9 cellular contexts compared by ENCODE assay signal in the genomic region with DNA sequence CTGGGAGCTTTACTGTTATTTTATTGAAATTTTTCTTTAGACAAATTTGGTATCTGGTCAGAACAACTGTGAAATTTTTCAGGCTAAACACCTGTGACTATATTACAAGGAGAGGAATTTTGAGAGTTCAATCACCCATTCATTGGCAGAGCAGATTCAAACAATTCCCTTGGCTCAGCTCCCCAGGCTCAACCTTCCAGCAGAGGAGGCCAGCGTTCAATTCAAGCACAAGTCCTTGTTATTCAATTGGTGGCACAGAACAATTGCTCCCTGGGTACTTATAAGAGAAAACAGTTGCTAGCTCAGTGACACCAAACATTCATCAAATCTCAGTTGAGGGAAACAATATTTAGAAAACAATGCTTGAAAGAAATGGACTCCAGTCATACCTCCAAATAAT.
DNase-seq lines count a peak whose midpoint lies in the region; FAIRE-seq and TF ChIP-seq lines count a peak whose summit lies in the region.
"Had no signal": no experiment of that assay in that cellular context is flagged by ENCODE, and none has a peak within 500 bp of the region (broad histone marks: within the 10 kb centered on the region; RNA-seq: fewer than 3 reads in every experiment).

No MANE protein-coding gene starts in this region.

- H4K20me1 ChIP-seq in neural cell (ENCODE audit: insufficient read depth), result no peaks in the 10 kb centered on the region

- no peaks in the 10 kb centered on the region for H3K79me2 ChIP-seq in neural cell (replicated peaks; ENCODE audit: insufficient read depth, low read length)

- no peak overlapping the region for H2AFZ ChIP-seq in neural cell (ENCODE audit: low read depth, low read length)

- TF ChIP-seq CTCF in bronchial epithelial cell (IDR thresholded peaks at IDR 0.05; ENCODE audit: insufficient read depth, low read length, severe bottlenecking) (peak; percentile 36), neural cell (IDR thresholded peaks at IDR 0.05; ENCODE audit: poor library complexity, severe bottlenecking) (peak; percentile 69), Calu3 (IDR thresholded peaks at IDR 0.05; ENCODE audit: unreplicated experiment) (no peak)

- BruUV-seq in Calu3 (replicated peaks; lab: Mats Ljungman, UMichigan), result no TSS peak

- intact Hi-C loops in Calu3 (cut with micrococcal nuclease; ENCODE audit: unreplicated experiment), result loop anchor here (10.0 kb wide), 1 partner anchor 113 kb away; no protein-coding TSS in a partner anchor

- no peaks in the 10 kb centered on the region for H3K36me3 Mint-ChIP-seq in Calu3 (ENCODE audit: insufficient read depth, unreplicated experiment)

- no peak overlapping the region for H3K27ac Mint-ChIP-seq in Calu3 (ENCODE audit: unreplicated experiment)
- H3K27ac Mint-ChIP-seq: T-helper 1 cell treated with Interleukin-12 subunit alpha and Interleukin-12 subunit beta and Interleukin-4 antibody, amounts not matched to agents 30 μg/mL and 1 μg/mL, for 36 hours had no signal

- no peak overlapping the region for H3K4me3 ChIP-seq in bronchial epithelial cell (ENCODE audit: low read depth, low read length)
- H3K4me3 ChIP-seq in neural cell (ENCODE audit: low read length), result no peak overlapping the region

- no peaks in the 10 kb centered on the region for H3K36me3 ChIP-seq in bronchial epithelial cell (ENCODE audit: control insufficient read depth, insufficient read depth, low read length)
- H3K36me3 ChIP-seq in neural cell (ENCODE audit: insufficient read depth, low read length), result no peaks in the 10 kb centered on the region

- H3K27ac ChIP-seq in neural cell (ENCODE audit: low read length), result no peak overlapping the region

- no peaks in the 10 kb centered on the region for H3K27me3 ChIP-seq in bronchial epithelial cell (ENCODE audit: control insufficient read depth, insufficient read depth, low read length)
- no peaks in the 10 kb centered on the region for H3K27me3 ChIP-seq in neural cell (ENCODE audit: insufficient read depth, low read depth, low read length)

- no peak for TF ChIP-seq EP300 in neural cell (conservative IDR thresholded peaks at IDR 0.05; ENCODE audit: poor library complexity, severe bottlenecking)

- no peak overlapping the region for H3K4me2 ChIP-seq in neural cell (ENCODE audit: low read length)

- DNase-seq in NCI-H1436 (lab: John Stamatoyannopoulos, UW), result peak; percentile 37
- no peak for DNase-seq in NCI-H1436 treated with DMSO at 0.1 percent for 48 hours (lab: John Stamatoyannopoulos, UW)
- peak; percentile 18 for DNase-seq in NCI-H1417 treated with DMSO at 0.1 percent for 48 hours (lab: John Stamatoyannopoulos, UW)
- no peak for DNase-seq in bronchial epithelial cell (ENCODE audit: low read depth)
- DNase-seq in Calu3, result no peak
- DNase-seq in stimulated activated CD4-positive, alpha-beta T cell treated with anti-CD3 and anti-CD28 coated beads, Interleukin-4, amount 100 ng/mL, for 1 hour, result no peak
- DNase-seq in kidney tubule cell (ENCODE audit: low spot score), result no peak

- peak; percentile 76 for TF ChIP-seq RAD21 in neural cell (conservative IDR thresholded peaks at IDR 0.05)

- no peaks in the 10 kb centered on the region for H3K9me3 Mint-ChIP-seq in Calu3 (ENCODE audit: low read depth, unreplicated experiment)
- H3K9me3 Mint-ChIP-seq: T-helper 1 cell treated with Interleukin-12 subunit alpha and Interleukin-12 subunit beta and Interleukin-4 antibody, amounts not matched to agents 30 μg/mL and 1 μg/mL, for 36 hours had no signal

- H3K27me3 Mint-ChIP-seq in Calu3 (ENCODE audit: unreplicated experiment), result no peaks in the 10 kb centered on the region

- no peak for FAIRE-seq in bronchial epithelial cell (lab: Jason Lieb, UNC)

- CTCF ChIA-PET in Calu3 (lab: Charles Lee), result interaction anchor here (1.0 kb wide), 1 partner anchor 275 kb away, joined by 4 read pairs; no protein-coding TSS in a partner anchor

- no peak overlapping the region for H3K4me3 Mint-ChIP-seq in Calu3 (ENCODE audit: low read depth, unreplicated experiment)
- H3K4me3 Mint-ChIP-seq: T-helper 1 cell treated with Interleukin-12 subunit alpha and Interleukin-12 subunit beta and Interleukin-4 antibody, amounts not matched to agents 30 μg/mL and 1 μg/mL, for 36 hours had no signal

- peaks cover 10% of the 10 kb centered on the region for H3K4me1 Mint-ChIP-seq in Calu3 (ENCODE audit: low read depth, unreplicated experiment)

- H3K9me2 ChIP-seq in neural cell (ENCODE audit: insufficient read depth, low read length), result no peaks in the 10 kb centered on the region

- H3F3A ChIP-seq in neural cell (ENCODE audit: insufficient read depth, low read length, poor library complexity, severe bottlenecking), result no peaks in the 10 kb centered on the region

- H3K9ac ChIP-seq in neural cell (ENCODE audit: low read length), result no peak overlapping the region

- no peaks in the 10 kb centered on the region for H3K9me3 ChIP-seq in neural cell (ENCODE audit: low read length)

TF ChIP-seq in neural cell, 6 proteins besides CTCF, POLR2A, EP300 and RAD21:
- TF ChIP-seq TAF1 (IDR thresholded peaks at IDR 0.05; ENCODE audit: low read depth), result no peak
- no peak for TF ChIP-seq EZH2 (IDR thresholded peaks at IDR 0.05; ENCODE audit: borderline replicate concordance, insufficient read depth, low read length, poor library complexity, severe bottlenecking)
- peak; percentile 77 for TF ChIP-seq SMC3 (conservative IDR thresholded peaks at IDR 0.05; ENCODE audit: poor library complexity)
TF ChIP-seq in neural cell: peak in this region for 1.

Comparison
In these comparisons a context has a peak if more than half of its experiments do, and no peak if none do; other contexts are left out.
1. DNase-seq: peak in NCI-H1436 (single experiment) and NCI-H1417 treated with DMSO at 0.1 percent for 48 hours (single experiment); none in NCI-H1436 treated with DMSO at 0.1 percent for 48 hours (single experiment), bronchial epithelial cell (single experiment), Calu3 (single experiment), stimulated activated CD4-positive, alpha-beta T cell treated with anti-CD3 and anti-CD28 coated beads, Interleukin-4, amount 100 ng/mL, for 1 hour (single experiment) and kidney tubule cell (single experiment).